1 cellular context compared by ENCODE assay signal in genomic region chr7:133978502-133979295, GRCh38.
TF ChIP-seq lines count a peak whose summit lies in the region.

No MANE protein-coding gene starts in this region.

TF ChIP-seq in K562, 482 proteins besides CTCF, POLR2A, EP300 and RAD21 (continued from another document):
- no peak for TF ChIP-seq ZNF407 (IDR thresholded peaks at IDR 0.05; ENCODE audit: low read depth)
- TF ChIP-seq BHLHE40 (IDR thresholded peaks at IDR 0.05; ENCODE audit: low read length) = no peak
- peak; percentile 73 for TF ChIP-seq MAFG (tag; conservative IDR thresholded peaks at IDR 0.05)
- no peak for TF ChIP-seq PHF8 (IDR thresholded peaks at IDR 0.05; ENCODE audit: borderline replicate concordance, low read length)
- peak; percentile 61 for TF ChIP-seq MAFF (IDR thresholded peaks at IDR 0.05; ENCODE audit: low read length)
- peak; percentile 89 for TF ChIP-seq ZNF316 (IDR thresholded peaks at IDR 0.05)
- TF ChIP-seq C11orf30 (IDR thresholded peaks at IDR 0.05; ENCODE audit: low read depth) = peak; percentile 75
- TF ChIP-seq HSF4 (CRISPR knock-in tag; IDR thresholded peaks at IDR 0.05; ENCODE audit: borderline replicate concordance) = no peak
- peak; percentile 57; the same call in 1 of the 2 replicates for TF ChIP-seq MAFK (IDR thresholded peaks at IDR 0.05; ENCODE audit: low read length)
- no peak for TF ChIP-seq PTBP1 (IDR thresholded peaks at IDR 0.05; ENCODE audit: low read depth, low read length)
- no peak for TF ChIP-seq MAZ (CRISPR knock-in tag; conservative IDR thresholded peaks at IDR 0.05 in 1 of 2, IDR thresholded peaks at IDR 0.05 in 1 of 2)
- TF ChIP-seq ZNF583 (CRISPR knock-in tag; IDR thresholded peaks at IDR 0.05) = no peak
